ENCODE assay signal across 22 cellular contexts in genomic region chr2:207064128-207064694, GRCh38.
"Had no signal": no experiment of that assay in that cellular context is flagged by ENCODE, and none has a peak within 500 bp of the region (broad histone marks: within the 10 kb centered on the region; RNA-seq: fewer than 3 reads in every experiment).

No MANE protein-coding gene starts in this region.

- ATAC-seq: activated naive CD4-positive, alpha-beta T cell treated with anti-CD3 and anti-CD28 coated beads, Interleukin-2, amount 50 U/mL, for 72 hours; activated T-helper 17 cell treated with anti-CD3 and anti-CD28 coated beads, Interleukin-2, amount 50 U/mL, for 72 hours; foreskin keratinocyte; stimulated activated naive CD8-positive, alpha-beta T cell treated with anti-CD3 and anti-CD28 coated beads, Interleukin-15, Interleukin-2, amounts not matched to agents 100 U/mL and 50 U/mL, for 24 hours; T-cell had no signal

- H3K4me1 ChIP-seq: uterus had no signal

- H2AFZ ChIP-seq: neural progenitor cell had no signal

- H3K27me3 ChIP-seq: ascending aorta, brain microvascular endothelial cell, foreskin keratinocyte, neural progenitor cell, uterus had no signal

- DNase-seq: activated CD4-positive, alpha-beta T cell treated with anti-CD3 and anti-CD28 coated beads for 1 hour; activated CD8-positive, alpha-beta memory T cell treated with anti-CD3 and anti-CD28 coated beads for 24 hours; activated CD8-positive, alpha-beta memory T cell treated with anti-CD3 and anti-CD28 coated beads, Interleukin-2, amount 50 U/mL, for 4 hours; activated T-cell treated with anti-CD3 and anti-CD28 coated beads, Interleukin-2, amount 50 U/mL, for 24 hours; brain microvascular endothelial cell; central memory CD4-positive, alpha-beta T cell; endodermal cell; foreskin keratinocyte; hippocampal formation; kidney glomerular epithelial cell; naive B cell; retina; stimulated activated CD4-positive, alpha-beta T cell treated with anti-CD3 and anti-CD28 coated beads, Interleukin-4, amount 100 ng/mL, for 24 hours; stimulated activated naive CD8-positive, alpha-beta T cell treated with anti-CD3 and anti-CD28 coated beads, Interleukin-15, Interleukin-2, amounts not matched to agents 100 U/mL and 50 U/mL, for 24 hours; T-cell; trophoblast cell; uterus had no signal

- H3K27ac ChIP-seq: ascending aorta, brain microvascular endothelial cell, foreskin keratinocyte, neural progenitor cell, uterus had no signal

- H3K4me2 ChIP-seq: neural progenitor cell had no signal

- H3K36me3 ChIP-seq: ascending aorta, brain microvascular endothelial cell, neural progenitor cell, uterus had no signal

- FAIRE-seq: colon had no signal

- H3K9me3 ChIP-seq: ascending aorta, uterus had no signal

- H3K4me3 ChIP-seq: ascending aorta, neural progenitor cell, uterus had no signal

- H3K9ac ChIP-seq: neural progenitor cell had no signal
